1 cellular context compared by ENCODE assay signal in the genomic region with DNA sequence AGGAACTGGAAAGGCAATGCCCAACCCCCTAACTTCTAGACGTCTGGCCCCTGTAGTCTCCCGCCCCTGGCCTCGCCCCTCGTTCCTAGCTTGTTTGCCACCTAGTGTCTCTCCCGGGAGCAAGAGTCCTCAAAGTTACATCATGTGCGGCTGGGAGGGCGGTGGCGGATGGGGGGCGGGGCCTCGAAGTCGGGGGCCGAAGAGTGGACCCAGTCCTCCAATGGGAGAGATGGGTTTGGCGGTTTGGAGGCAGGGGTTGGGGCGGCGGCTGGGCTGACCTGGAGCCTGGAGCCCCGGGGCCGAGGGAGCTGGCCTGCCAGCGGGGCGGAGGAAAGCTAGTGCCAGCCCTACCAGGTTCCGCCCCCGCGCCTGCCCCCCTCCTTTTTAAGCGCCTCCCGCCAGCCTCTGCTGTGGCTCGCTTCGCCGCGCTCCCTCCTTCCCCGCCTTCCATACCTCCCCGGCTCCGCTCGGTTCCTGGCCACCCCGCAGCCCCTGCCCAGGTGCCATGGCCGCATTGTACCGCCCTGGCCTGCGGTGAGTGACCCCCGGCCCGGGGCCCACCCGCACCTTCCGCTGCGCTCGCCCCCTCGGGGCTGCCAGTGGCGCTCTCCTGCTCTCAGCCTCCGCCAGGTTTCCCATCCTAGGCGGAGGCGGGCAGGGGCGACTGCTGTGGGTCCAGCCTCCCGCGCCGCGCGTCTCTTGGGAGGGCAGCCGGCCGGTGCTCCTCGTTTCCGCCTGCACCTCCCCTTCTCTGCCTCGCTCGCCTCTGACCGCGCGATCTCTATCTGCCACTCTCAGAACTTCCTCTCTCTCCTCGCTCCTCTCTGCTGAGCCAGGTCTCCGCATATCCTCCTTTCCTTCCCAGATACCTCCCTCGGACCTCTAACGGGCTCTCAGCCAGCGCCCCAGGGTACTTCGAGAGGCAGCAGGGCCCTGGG.
TF ChIP-seq lines count a peak whose summit lies in the region.

A gene (plus strand): TSS at position 411 of the 938 bp plus-strand sequence. CDS start 95 bp downstream, at position 506.

TF ChIP-seq in K562, 482 proteins besides CTCF, POLR2A, EP300 and RAD21 (continued from another document):
- TF ChIP-seq MYC (IDR thresholded peaks at IDR 0.05; ENCODE audit: low read depth, low read length) (peak; percentile 88), MYC (CRISPR knock-in tag; IDR thresholded peaks at IDR 0.05; ENCODE audit: borderline replicate concordance, low read depth) (peak; percentile 77; the same call in 1 of the 2 replicates), RBM39 (optimal IDR thresholded peaks at IDR 0.05; ENCODE audit: low read depth, low read length) (no peak), NCOA4 (IDR thresholded peaks at IDR 0.05; ENCODE audit: partially characterized antibody) (no peak), CCNT2 (IDR thresholded peaks at IDR 0.05; ENCODE audit: borderline replicate concordance, extremely low read depth, insufficient read length, low read depth, low read length) (peak; percentile 53), CBX1 (IDR thresholded peaks at IDR 0.05; ENCODE audit: low read depth) (peak; percentile 84)
